ENCODE assay signal across 11 cellular contexts in genomic region chr1:207393610-207394009, GRCh38.
DNase-seq lines count a peak whose midpoint lies in the region; ATAC-seq and TF ChIP-seq lines count a peak whose summit lies in the region.
"Had no signal": no experiment of that assay in that cellular context is flagged by ENCODE, and none has a peak within 500 bp of the region (broad histone marks: within the 10 kb centered on the region; RNA-seq: fewer than 3 reads in every experiment).

No MANE protein-coding gene starts in this region.

- H3K4me1 ChIP-seq in PC-3 (ENCODE audit: insufficient read depth, low read length) (peaks cover 38% of the 10 kb centered on the region), right lobe of liver (no peaks in the 10 kb centered on the region)
- H3K4me1 ChIP-seq: colonic mucosa, neural progenitor cell had no signal

- peak overlapping the region; percentile 66 for H3K4me2 ChIP-seq in PC-3 (ENCODE audit: low read length)
- H3K4me2 ChIP-seq: neural progenitor cell had no signal

- H3K27ac ChIP-seq in PC-3 (ENCODE audit: low read length) (peak overlapping the region; percentile 90), right lobe of liver (no peak overlapping the region)
- H3K27ac ChIP-seq: colonic mucosa, neural progenitor cell had no signal

- H4K20me1 ChIP-seq in PC-3 (ENCODE audit: low read length) = no peaks in the 10 kb centered on the region

- 70% methylated on average over 4 of the region's 4 CpGs for WGBS in right lobe of liver (ENCODE audit: insufficient coverage, low coverage, low lambda C conversion rate, missing lambda C conversion rate)

- DNase-seq in EL (peak; percentile 96), PC-3 (peak; percentile 100), dermis blood vessel endothelial cell (peak; percentile 90), pulmonary artery endothelial cell (ENCODE audit: low read depth, low spot score) (peak; percentile 80), right lobe of liver (no peak), NCI-H1417 treated with DMSO at 0.1 percent for 48 hours (lab: John Stamatoyannopoulos, UW) (no peak)
- DNase-seq: colonic mucosa, GF-D8 had no signal

- H2AFZ ChIP-seq in PC-3 (ENCODE audit: low read length) = no peak overlapping the region
- H2AFZ ChIP-seq: neural progenitor cell had no signal

- H3K9me3 ChIP-seq in PC-3 (ENCODE audit: low read length) (no peaks in the 10 kb centered on the region), right lobe of liver (no peaks in the 10 kb centered on the region)
- H3K9me3 ChIP-seq: colonic mucosa had no signal

- CTCF ChIA-PET in PC-3 (lab: Charles Lee) = interaction anchor here (0.6 to 1.0 kb wide), 3 partner anchors 72 to 310 kb away, joined by 4 to 9 read pairs (median 7); partner anchors contain the start of gene CD55

- H3K9me2 ChIP-seq in PC-3 (replicated peaks; ENCODE audit: low read length) = no peaks in the 10 kb centered on the region

- H3K79me2 ChIP-seq in PC-3 (ENCODE audit: low read length) = no peaks in the 10 kb centered on the region

- POLR2A ChIA-PET in PC-3 (lab: Charles Lee; ENCODE audit: unreplicated experiment) = interaction anchor here (0.6 to 0.7 kb wide), 3 partner anchors 38 to 239 kb away, joined by 3 to 7 read pairs (median 6); no protein-coding TSS in a partner anchor

- TF ChIP-seq CTCF in PC-3 (conservative IDR thresholded peaks at IDR 0.05; ENCODE audit: low read depth, low read length) = no peak
- TF ChIP-seq CTCF in right lobe of liver (IDR thresholded peaks at IDR 0.05) = no peak

- H3K27me3 ChIP-seq in PC-3 (ENCODE audit: low read length) = no peaks in the 10 kb centered on the region
- H3K27me3 ChIP-seq in right lobe of liver = no peaks in the 10 kb centered on the region
- H3K27me3 ChIP-seq: colonic mucosa, neural progenitor cell had no signal

- peaks cover 7% of the 10 kb centered on the region for H3F3A ChIP-seq in PC-3 (ENCODE audit: low read length, unreplicated experiment)

- TF ChIP-seq POLR2A in right lobe of liver (IDR thresholded peaks at IDR 0.05) = no peak

- intact Hi-C loops in PC-3 (cut with micrococcal nuclease) = loop anchor here (1.0 kb wide), 4 partner anchors 56 to 188 kb away; partner anchors contain the start of gene CD55
- intact Hi-C loops in right lobe of liver (cut with DNase I) = no loop called here

- peak; percentile 74 for ATAC-seq in PC-3
- no peak for ATAC-seq in right lobe of liver
- no peak for ATAC-seq in GM21717 (IDR thresholded peaks at IDR 0.05; ENCODE audit: unreplicated experiment)
- ATAC-seq in HG02840 (IDR thresholded peaks at IDR 0.05; ENCODE audit: low FRiP score, unreplicated experiment) = no peak

- BruUV-seq in PC-3 (replicated peaks; lab: Mats Ljungman, UMichigan) = no TSS peak

- H3K4me3 ChIP-seq in PC-3 (ENCODE audit: low read length) = peak overlapping the region; percentile 23; the same call in 1 of the 2 replicates
- no peak overlapping the region for H3K4me3 ChIP-seq in right lobe of liver
- H3K4me3 ChIP-seq: colonic mucosa, neural progenitor cell had no signal

- peak overlapping the region; percentile 12; the same call in 1 of the 2 replicates for H3K9ac ChIP-seq in PC-3 (ENCODE audit: low read length)
- H3K9ac ChIP-seq: neural progenitor cell had no signal

- H3K36me3 ChIP-seq in PC-3 (ENCODE audit: low read depth, low read length) (no peaks in the 10 kb centered on the region), right lobe of liver (no peaks in the 10 kb centered on the region)
- H3K36me3 ChIP-seq: colonic mucosa, neural progenitor cell had no signal

Comparison
In these comparisons a context has a peak if more than half of its experiments do, and no peak if none do; other contexts are left out.
1. DNase-seq: peak in EL (single experiment), PC-3 (single experiment), dermis blood vessel endothelial cell (single experiment) and pulmonary artery endothelial cell (single experiment); none in right lobe of liver (0 of 3) and NCI-H1417 treated with DMSO at 0.1 percent for 48 hours (single experiment).